21 cellular contexts compared by ENCODE assay signal in the genomic region with DNA sequence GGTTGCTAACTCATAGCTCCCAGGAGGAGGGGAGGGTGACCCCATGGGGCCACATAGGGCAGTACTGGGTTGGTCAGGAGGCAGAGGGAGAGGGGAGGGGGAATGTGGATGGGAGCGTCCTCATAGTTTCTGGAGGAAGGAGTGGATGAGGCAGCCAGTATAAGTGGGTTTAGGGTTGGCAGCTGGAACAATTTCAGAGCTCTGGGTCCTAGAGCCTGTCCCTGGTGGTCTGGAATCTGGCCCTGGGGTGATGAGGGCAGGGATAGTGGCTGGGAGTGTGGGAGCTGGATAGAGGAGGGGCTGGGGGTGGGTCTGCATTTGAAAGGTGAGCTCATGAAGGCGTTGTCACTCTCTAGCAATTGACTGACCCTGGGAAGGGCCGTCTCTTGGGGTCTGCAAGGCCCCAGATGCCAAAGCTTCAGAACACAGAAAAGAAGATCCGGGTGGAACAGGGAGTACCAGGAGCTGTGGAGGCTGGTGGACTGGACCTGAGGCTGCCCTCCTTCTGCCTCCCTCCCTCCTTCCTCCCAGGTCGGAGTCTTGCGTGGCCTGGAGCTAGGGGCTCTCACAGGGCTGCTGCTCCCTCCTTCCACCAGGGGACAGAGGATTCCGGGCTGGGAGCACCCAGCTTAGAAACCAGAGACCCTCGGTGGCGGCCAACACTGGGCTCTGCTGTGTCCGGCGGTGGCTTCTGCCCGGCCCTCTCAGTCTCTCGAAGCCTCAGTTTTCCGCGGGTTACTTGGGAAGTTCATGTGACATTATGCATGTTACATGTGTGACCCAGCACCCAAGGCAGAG. TPM values are rescaled to one million over a fixed set of nuclear protein-coding genes. Genes with fewer than 3 reads are reported as not detected.
DNase-seq lines count a peak whose midpoint lies in the region; ATAC-seq and TF ChIP-seq lines count a peak whose summit lies in the region.
"Had no signal": no experiment of that assay in that cellular context is flagged by ENCODE, and none has a peak within 500 bp of the region (broad histone marks: within the 10 kb centered on the region; RNA-seq: fewer than 3 reads in every experiment).

No MANE protein-coding gene starts in this region.

- no peak for ATAC-seq in activated naive CD4-positive, alpha-beta T cell treated with anti-CD3 and anti-CD28 coated beads, Interleukin-2, amount 50 U/mL, for 72 hours
- no peak for ATAC-seq in GM19395 (IDR thresholded peaks at IDR 0.05; ENCODE audit: unreplicated experiment)
- ATAC-seq: activated naive CD8-positive, alpha-beta T cell treated with anti-CD3 and anti-CD28 coated beads, Interleukin-2, amount 50 U/mL, for 24 hours; CD8-positive, alpha-beta T cell; natural killer cell treated with Interleukin-12 subunit alpha and Interleukin-12 subunit beta and Interleukin-15 and Interleukin-18, amount 100 ng/mL, for 72 hours had no signal

- H3K27ac Mint-ChIP-seq in activated naive CD4-positive, alpha-beta T cell treated with anti-CD3 and anti-CD28 coated beads, Interleukin-2, amount 10 ng/mL, durations not matched to agents 7 days and 5 days: no peak overlapping the region
- H3K27ac Mint-ChIP-seq in activated naive CD4-positive, alpha-beta T cell treated with anti-CD3 and anti-CD28 coated beads, Interleukin-2, amount 50 U/mL, for 72 hours: no peak overlapping the region
- H3K27ac Mint-ChIP-seq in CD4-positive, alpha-beta memory T cell: peak overlapping the region in 1 of 7 donors; percentile 18
- H3K27ac Mint-ChIP-seq: activated naive CD8-positive, alpha-beta T cell treated with anti-CD3 and anti-CD28 coated beads, Interleukin-2, amount 50 U/mL, for 24 hours; activated T-helper 1 cell treated with anti-CD3 and anti-CD28 coated beads, Interleukin-12 subunit alpha, Interleukin-12 subunit beta, Interleukin-2, Interleukin-4 antibody, amounts not matched to agents 30 ng/mL and 10 ng/mL and 1 ng/mL, durations not matched to agents 14 hours and 24 hours and 36 hours; CD8-positive, alpha-beta T cell; memory B cell; natural killer cell treated with Interleukin-12 subunit alpha and Interleukin-12 subunit beta and Interleukin-15 and Interleukin-18, amount 100 ng/mL, for 72 hours had no signal

- H3K27me3 Mint-ChIP-seq in activated naive CD4-positive, alpha-beta T cell treated with anti-CD3 and anti-CD28 coated beads, Interleukin-2, amount 10 ng/mL, durations not matched to agents 7 days and 5 days: peaks cover 44% of the 10 kb centered on the region
- H3K27me3 Mint-ChIP-seq in CD4-positive, alpha-beta memory T cell: peaks cover 3 to 10% of the 10 kb centered on the region in 2 donors

- no peaks in the 10 kb centered on the region for H3K9me3 Mint-ChIP-seq in activated naive CD4-positive, alpha-beta T cell treated with anti-CD3 and anti-CD28 coated beads, Interleukin-2, amount 10 ng/mL, durations not matched to agents 7 days and 5 days
- H3K9me3 Mint-ChIP-seq in activated naive CD4-positive, alpha-beta T cell treated with anti-CD3 and anti-CD28 coated beads, Interleukin-2, amount 50 U/mL, for 72 hours: no peaks in the 10 kb centered on the region
- no peaks in the 10 kb centered on the region for H3K9me3 Mint-ChIP-seq in CD4-positive, alpha-beta memory T cell
- H3K9me3 Mint-ChIP-seq: activated naive CD8-positive, alpha-beta T cell treated with anti-CD3 and anti-CD28 coated beads, Interleukin-2, amount 50 U/mL, for 24 hours; activated T-helper 1 cell treated with anti-CD3 and anti-CD28 coated beads, Interleukin-12 subunit alpha, Interleukin-12 subunit beta, Interleukin-2, Interleukin-4 antibody, amounts not matched to agents 30 ng/mL and 10 ng/mL and 1 ng/mL, durations not matched to agents 14 hours and 24 hours and 36 hours; CD8-positive, alpha-beta T cell; memory B cell; natural killer cell treated with Interleukin-12 subunit alpha and Interleukin-12 subunit beta and Interleukin-15 and Interleukin-18, amount 100 ng/mL, for 72 hours had no signal

- DNase-seq in activated naive CD4-positive, alpha-beta T cell treated with anti-CD3 and anti-CD28 coated beads, Interleukin-2, amount 10 ng/mL, durations not matched to agents 7 days and 5 days: peak; percentile 12
- DNase-seq in activated naive CD4-positive, alpha-beta T cell treated with anti-CD3 and anti-CD28 coated beads, Interleukin-2, amount 50 U/mL, for 72 hours (ENCODE audit: low spot score in 2 of 2): no peak
- peak in 2 of 3 donors; percentile 2 to 28 for DNase-seq in Peyer's patch
- peak; percentile 63 for DNase-seq in left kidney (ENCODE audit: low read depth, low spot score)
- peak; percentile 38 for DNase-seq in ureter (ENCODE audit: low spot score)
- DNase-seq in NCI-H2107 treated with DMSO at 0.1 percent for 48 hours (lab: John Stamatoyannopoulos, UW; ENCODE audit: unreplicated experiment): no peak
- no peak for DNase-seq in CD4-positive, alpha-beta memory T cell
- DNase-seq: activated naive CD8-positive, alpha-beta T cell treated with anti-CD3 and anti-CD28 coated beads, Interleukin-2, amount 50 U/mL, for 24 hours; brain microvascular endothelial cell; Karpas-422; NCI-H1105 treated with DMSO at 0.1 percent for 48 hours; NCI-H524; SHP77 treated with DMSO at 0.1 percent for 48 hours; testis had no signal

- no peak overlapping the region for H3K4me3 Mint-ChIP-seq in activated naive CD4-positive, alpha-beta T cell treated with anti-CD3 and anti-CD28 coated beads, Interleukin-2, amount 10 ng/mL, durations not matched to agents 7 days and 5 days
- H3K4me3 Mint-ChIP-seq in CD4-positive, alpha-beta memory T cell: no peak overlapping the region
- H3K4me3 Mint-ChIP-seq: activated naive CD8-positive, alpha-beta T cell treated with anti-CD3 and anti-CD28 coated beads, Interleukin-2, amount 50 U/mL, for 24 hours; activated T-helper 1 cell treated with anti-CD3 and anti-CD28 coated beads, Interleukin-12 subunit alpha, Interleukin-12 subunit beta, Interleukin-2, Interleukin-4 antibody, amounts not matched to agents 30 ng/mL and 10 ng/mL and 1 ng/mL, durations not matched to agents 14 hours and 24 hours and 36 hours; CD8-positive, alpha-beta T cell; memory B cell; natural killer cell treated with Interleukin-12 subunit alpha and Interleukin-12 subunit beta and Interleukin-15 and Interleukin-18, amount 100 ng/mL, for 72 hours had no signal

- intact Hi-C loops in CD4-positive, alpha-beta memory T cell (cut with micrococcal nuclease): no loop called here

- H3K4me1 Mint-ChIP-seq in activated naive CD4-positive, alpha-beta T cell treated with anti-CD3 and anti-CD28 coated beads, Interleukin-2, amount 10 ng/mL, durations not matched to agents 7 days and 5 days: peaks cover 10% of the 10 kb centered on the region
- peaks cover 2 to 9% (median 4%) of the 10 kb centered on the region in 4 donors for H3K4me1 Mint-ChIP-seq in CD4-positive, alpha-beta memory T cell
- H3K4me1 Mint-ChIP-seq: activated naive CD8-positive, alpha-beta T cell treated with anti-CD3 and anti-CD28 coated beads, Interleukin-2, amount 50 U/mL, for 24 hours had no signal

- H3K4me3 ChIP-seq in Peyer's patch: no peak overlapping the region
- H3K4me3 ChIP-seq in CD4-positive, alpha-beta memory T cell (ENCODE audit: low read length in 2 of 2): no peak overlapping the region
- H3K4me3 ChIP-seq: testis had no signal

- H3K9me3 ChIP-seq in Peyer's patch: no peaks in the 10 kb centered on the region
- H3K9me3 ChIP-seq in CD4-positive, alpha-beta memory T cell (ENCODE audit: control insufficient read depth in 1 of 2, low read length in 2 of 2): no peaks in the 10 kb centered on the region
- H3K9me3 ChIP-seq: testis had no signal

- no peaks in the 10 kb centered on the region for H3K36me3 Mint-ChIP-seq in activated naive CD4-positive, alpha-beta T cell treated with anti-CD3 and anti-CD28 coated beads, Interleukin-2, amount 10 ng/mL, durations not matched to agents 7 days and 5 days
- H3K36me3 Mint-ChIP-seq in activated naive CD4-positive, alpha-beta T cell treated with anti-CD3 and anti-CD28 coated beads, Interleukin-2, amount 50 U/mL, for 72 hours: no peaks in the 10 kb centered on the region
- H3K36me3 Mint-ChIP-seq in CD4-positive, alpha-beta memory T cell: no peaks in the 10 kb centered on the region
- H3K36me3 Mint-ChIP-seq: CD8-positive, alpha-beta T cell; memory B cell; natural killer cell treated with Interleukin-12 subunit alpha and Interleukin-12 subunit beta and Interleukin-15 and Interleukin-18, amount 100 ng/mL, for 72 hours had no signal

- TF ChIP-seq POLR2A in Peyer's patch (IDR thresholded peaks at IDR 0.05): no peak

- H3K27me3 ChIP-seq in Peyer's patch: no peaks in the 10 kb centered on the region
- H3K27me3 ChIP-seq in CD4-positive, alpha-beta memory T cell (ENCODE audit: insufficient read depth, low read length): no peaks in the 10 kb centered on the region
- H3K27me3 ChIP-seq: testis had no signal

- POLR2A ChIA-PET in CD4-positive, alpha-beta memory T cell (lab: Charles Lee; ENCODE audit: partially characterized antibody): no interaction called here

- CTCF ChIA-PET in activated naive CD4-positive, alpha-beta T cell treated with anti-CD3 and anti-CD28 coated beads, Interleukin-2, amount 10 ng/mL, durations not matched to agents 7 days and 5 days (lab: Charles Lee): no interaction called here
- CTCF ChIA-PET in CD4-positive, alpha-beta memory T cell (lab: Charles Lee; ENCODE audit: partially characterized antibody): interaction anchor here (0.9 to 1.0 kb wide), 2 partner anchors 8 to 9 kb away, joined by 3 read pairs; no protein-coding TSS in a partner anchor

- no peaks in the 10 kb centered on the region for H3K4me1 ChIP-seq in Peyer's patch
- H3K4me1 ChIP-seq in CD4-positive, alpha-beta memory T cell (ENCODE audit: insufficient read depth, low read length): no peaks in the 10 kb centered on the region
- H3K4me1 ChIP-seq: testis had no signal

- H3K27ac ChIP-seq in Peyer's patch: no peak overlapping the region
- no peak overlapping the region for H3K27ac ChIP-seq in CD4-positive, alpha-beta memory T cell (ENCODE audit: low read depth, low read length)
- H3K27ac ChIP-seq: brain microvascular endothelial cell, testis had no signal

- no peaks in the 10 kb centered on the region for H3K36me3 ChIP-seq in Peyer's patch
- no peaks in the 10 kb centered on the region for H3K36me3 ChIP-seq in CD4-positive, alpha-beta memory T cell (ENCODE audit: insufficient read depth, low read length)
- H3K36me3 ChIP-seq: brain microvascular endothelial cell had no signal

- TF ChIP-seq CTCF in Peyer's patch (IDR thresholded peaks at IDR 0.05): no peak

RNA-seq across cellular contexts. Expression of gene MRGPRG, which starts 5.5 kb away (rescaled TPM):
- not detected for total RNA-seq in activated naive CD4-positive, alpha-beta T cell treated with anti-CD3 and anti-CD28 coated beads, Interleukin-2, amount 50 U/mL, for 72 hours
- total RNA-seq in Peyer's patch (not detected), ureter (not detected)
- not detected for total RNA-seq in CD4-positive, alpha-beta memory T cell
- not detected for polyA plus RNA-seq in CD4-positive, alpha-beta memory T cell
- total RNA-seq: activated T-helper 1 cell treated with anti-CD3 and anti-CD28 coated beads, Interleukin-12 subunit alpha, Interleukin-12 subunit beta, Interleukin-2, Interleukin-4 antibody, amounts not matched to agents 30 ng/mL and 10 ng/mL and 1 ng/mL, durations not matched to agents 14 hours and 24 hours and 36 hours; CD8-positive, alpha-beta T cell; kidney; natural killer cell treated with Interleukin-12 subunit alpha and Interleukin-12 subunit beta and Interleukin-15 and Interleukin-18, amount 100 ng/mL, for 72 hours; T-helper 1 cell treated with Interleukin-12 subunit alpha and Interleukin-12 subunit beta and Interleukin-4 antibody, amounts not matched to agents 30 ng/mL and 1 ng/mL, for 36 hours had no signal

RNA-seq across cellular contexts. Expression of gene MRGPRE, which starts 8.1 kb away (rescaled TPM):
- total RNA-seq in activated naive CD4-positive, alpha-beta T cell treated with anti-CD3 and anti-CD28 coated beads, Interleukin-2, amount 50 U/mL, for 72 hours: not detected
- total RNA-seq in Peyer's patch (1 to 10 TPM in 1 of 4 donors, not detected in 3; 1.2 TPM), ureter (0.81 TPM)
- not detected for total RNA-seq in CD4-positive, alpha-beta memory T cell
- polyA plus RNA-seq in CD4-positive, alpha-beta memory T cell: not detected
- total RNA-seq: activated T-helper 1 cell treated with anti-CD3 and anti-CD28 coated beads, Interleukin-12 subunit alpha, Interleukin-12 subunit beta, Interleukin-2, Interleukin-4 antibody, amounts not matched to agents 30 ng/mL and 10 ng/mL and 1 ng/mL, durations not matched to agents 14 hours and 24 hours and 36 hours; CD8-positive, alpha-beta T cell; natural killer cell treated with Interleukin-12 subunit alpha and Interleukin-12 subunit beta and Interleukin-15 and Interleukin-18, amount 100 ng/mL, for 72 hours; T-helper 1 cell treated with Interleukin-12 subunit alpha and Interleukin-12 subunit beta and Interleukin-4 antibody, amounts not matched to agents 30 ng/mL and 1 ng/mL, for 36 hours had no signal

RNA-seq across cellular contexts. Expression of gene OSBPL5, which starts 59.0 kb away (rescaled TPM):
- total RNA-seq in activated naive CD4-positive, alpha-beta T cell treated with anti-CD3 and anti-CD28 coated beads, Interleukin-2, amount 50 U/mL, for 72 hours: 10 to 100 TPM in 1 of 2 donors, 1 to 10 TPM in 1; 1.2 to 20.0 TPM
- 100 to 1,000 TPM in 1 of 4 donors, 10 to 100 TPM in 3; 39.8 to 110 (median 73.2) TPM for total RNA-seq in Peyer's patch
- 84.3 TPM for total RNA-seq in ureter
- total RNA-seq in CD4-positive, alpha-beta memory T cell: 1 to 10 TPM; 4.5 to 5.2 TPM
- polyA plus RNA-seq in CD4-positive, alpha-beta memory T cell: 1 to 10 TPM in 1 of 2 donors, under 1 TPM in 1; 0.75 to 1.2 TPM

Comparison
In these comparisons a context has a peak if more than half of its experiments do, and no peak if none do; other contexts are left out.
1. DNase-seq: peak in activated naive CD4-positive, alpha-beta T cell treated with anti-CD3 and anti-CD28 coated beads, Interleukin-2, amount 10 ng/mL, durations not matched to agents 7 days and 5 days (single experiment), Peyer's patch (2 of 3), left kidney (single experiment) and ureter (single experiment); none in activated naive CD4-positive, alpha-beta T cell treated with anti-CD3 and anti-CD28 coated beads, Interleukin-2, amount 50 U/mL, for 72 hours (0 of 2), NCI-H2107 treated with DMSO at 0.1 percent for 48 hours (single experiment) and CD4-positive, alpha-beta memory T cell (0 of 5).